10 cellular contexts compared by ENCODE assay signal in the genomic region with DNA sequence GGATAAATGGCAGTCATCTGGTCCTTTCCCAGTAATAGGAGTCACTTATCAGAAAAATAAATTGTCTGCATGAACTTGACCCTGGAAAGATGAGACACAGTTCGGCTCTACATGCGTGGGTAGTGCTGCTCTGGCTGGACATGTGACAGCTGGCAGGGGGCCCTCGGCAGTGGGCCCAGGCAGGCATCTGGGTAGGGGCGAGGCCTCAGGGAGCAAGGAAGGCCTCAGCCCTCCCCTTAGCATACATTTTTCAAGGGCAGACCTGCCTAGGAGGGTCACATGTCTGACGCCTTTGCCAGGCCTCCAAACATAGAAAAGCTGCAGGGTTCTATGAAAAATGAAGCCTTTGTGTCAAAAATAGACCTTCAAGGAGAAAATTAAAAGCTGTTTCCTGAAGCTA. TPM values are rescaled to one million over a fixed set of nuclear protein-coding genes. Genes with fewer than 3 reads are reported as not detected.
DNase-seq lines count a peak whose midpoint lies in the region; ATAC-seq, FAIRE-seq and TF ChIP-seq lines count a peak whose summit lies in the region.
"Had no signal": no experiment of that assay in that cellular context is flagged by ENCODE, and none has a peak within 500 bp of the region (broad histone marks: within the 10 kb centered on the region; RNA-seq: fewer than 3 reads in every experiment).

No MANE protein-coding gene starts in this region.

- H2AFZ ChIP-seq in keratinocyte (ENCODE audit: control insufficient read depth, low read length): peak overlapping the region; percentile 88

- H4K20me1 ChIP-seq in keratinocyte (ENCODE audit: control insufficient read depth, extremely low read depth, insufficient read depth, low read length): no peaks in the 10 kb centered on the region

- H3K27me3 Mint-ChIP-seq in MCF 10A (ENCODE audit: insufficient read depth, unreplicated experiment): no peaks in the 10 kb centered on the region
- H3K27me3 Mint-ChIP-seq: activated naive CD8-positive, alpha-beta T cell had no signal

- H3K4me1 Mint-ChIP-seq in MCF 10A (ENCODE audit: insufficient read depth, unreplicated experiment): peaks cover 15% of the 10 kb centered on the region

- H3K36me3 ChIP-seq in MG63 (no peaks in the 10 kb centered on the region), keratinocyte (ENCODE audit: control insufficient read depth in 2 of 2, extremely low read depth in 1 of 2, insufficient read depth in 2 of 2, low read length in 2 of 2) (no peaks in the 10 kb centered on the region)

- no peaks in the 10 kb centered on the region for H3K79me2 ChIP-seq in keratinocyte (ENCODE audit: control insufficient read depth, insufficient read depth, low read length)

- TF ChIP-seq CTCF in MCF 10A (IDR thresholded peaks at IDR 0.05; ENCODE audit: unreplicated experiment) (no peak), keratinocyte (optimal IDR thresholded peaks at IDR 0.05 in 1 of 3, IDR thresholded peaks at IDR 0.05 in 1 of 3, conservative IDR thresholded peaks at IDR 0.05 in 1 of 3; ENCODE audit: extremely low read depth in 1 of 3, insufficient read depth in 2 of 3, low read length in 3 of 3) (no peak)

- POLR2A ChIA-PET in MCF 10A (lab: Yijun Ruan, JAX): interaction anchor here (0.6 to 3.8 kb wide), 8 partner anchors 11 to 691 kb away, joined by 3 to 28 read pairs (median 4); a partner anchor contains a TSS

- no peaks in the 10 kb centered on the region for H3K9me3 Mint-ChIP-seq in MCF 10A (ENCODE audit: unreplicated experiment)

- ATAC-seq in HG03565 (IDR thresholded peaks at IDR 0.05; ENCODE audit: unreplicated experiment): no peak
- no peak for ATAC-seq in GM19324 (IDR thresholded peaks at IDR 0.05; ENCODE audit: low FRiP score, unreplicated experiment)
- ATAC-seq: mucosa of descending colon had no signal

- dilution Hi-C loops in keratinocyte (cut with MboI; ENCODE audit: extremely low pct_ligation_motif_present, low sequenced_read_pairs): no loop called here

- no peaks in the 10 kb centered on the region for H3K9me1 ChIP-seq in keratinocyte (ENCODE audit: control insufficient read depth, extremely low read depth, insufficient read depth, low read length)

- BruUV-seq in MCF 10A (replicated peaks; lab: Mats Ljungman, UMichigan): no TSS peak

- H3K4me1 ChIP-seq in keratinocyte (ENCODE audit: control insufficient read depth, extremely low read depth, insufficient read depth, low read length): peaks cover 11% of the 10 kb centered on the region

- no peak overlapping the region for H3K4me3 Mint-ChIP-seq in MCF 10A (ENCODE audit: unreplicated experiment)
- H3K4me3 Mint-ChIP-seq: activated naive CD8-positive, alpha-beta T cell had no signal

- CTCF ChIA-PET in MCF 10A (lab: Yijun Ruan, JAX): interaction anchor here (0.7 kb wide), 1 partner anchor 9 kb away, joined by 3 read pairs; no protein-coding TSS in a partner anchor

- intact Hi-C loops in MCF 10A (cut with micrococcal nuclease): no loop called here

- peak overlapping the region; percentile 46 for H3K27ac Mint-ChIP-seq in MCF 10A (ENCODE audit: low read depth, unreplicated experiment)
- H3K27ac Mint-ChIP-seq: activated naive CD8-positive, alpha-beta T cell had no signal

- DNase-seq in MG63: peak; percentile 84
- peak; percentile 51 for DNase-seq in MCF 10A (ENCODE audit: unreplicated experiment)
- DNase-seq in keratinocyte (ENCODE audit: low read depth, low spot score): no peak
- DNase-seq in stromal cell of bone marrow (ENCODE audit: low read depth): peak; percentile 29
- DNase-seq in NCI-H128 (lab: John Stamatoyannopoulos, UW; ENCODE audit: unreplicated experiment): no peak
- DNase-seq in NCI-H2107 (lab: John Stamatoyannopoulos, UW): no peak

- FAIRE-seq in keratinocyte (lab: Jason Lieb, UNC): no peak

- H3K9me3 ChIP-seq in MG63 (no peaks in the 10 kb centered on the region), keratinocyte (ENCODE audit: control insufficient read depth, low read depth, low read length) (no peaks in the 10 kb centered on the region)
- H3K9me3 ChIP-seq: mucosa of descending colon had no signal

- H3K27me3 ChIP-seq in MG63 (no peaks in the 10 kb centered on the region), keratinocyte (ENCODE audit: control insufficient read depth, extremely low read depth, insufficient read depth, low read length) (no peaks in the 10 kb centered on the region)

- H3K36me3 Mint-ChIP-seq in MCF 10A (ENCODE audit: insufficient read depth, unreplicated experiment): no peaks in the 10 kb centered on the region
- H3K36me3 Mint-ChIP-seq: activated naive CD8-positive, alpha-beta T cell had no signal

- no peak overlapping the region for H3K27ac ChIP-seq in keratinocyte (ENCODE audit: control insufficient read depth, insufficient read depth, low read length)

- H3K4me3 ChIP-seq in MG63 (no peak overlapping the region), keratinocyte (ENCODE audit: control insufficient read depth in 2 of 3, extremely low read depth in 1 of 3, insufficient read depth in 2 of 3, low read depth in 1 of 3, low read length in 3 of 3) (no peak overlapping the region)
- H3K4me3 ChIP-seq: mucosa of descending colon had no signal

- peak overlapping the region; percentile 41 for H3K4me2 ChIP-seq in keratinocyte (ENCODE audit: control insufficient read depth, extremely low read depth, insufficient read depth, low read depth, low read length)

- no peak overlapping the region for H3K9ac ChIP-seq in keratinocyte (ENCODE audit: control insufficient read depth, extremely low read depth, insufficient read depth, low read length)

RNA-seq across cellular contexts. Expression of a gene that starts 12.8 kb away (rescaled TPM):
- total RNA-seq in MG63 (2014; rRNA removed; shearing (Covaris generic); ENCODE audit: low replicate concordance): 25.9 and 26.1 TPM in 2 replicates
- 49.2 and 50.8 TPM in 2 replicates for total RNA-seq in MCF 10A (2022)
- 54.2 to 64.1 TPM (median 56.4 TPM) in 3 replicates for polyA plus RNA-seq in keratinocyte
- 50.2 TPM for polyA plus RNA-seq in keratinocyte (2011; ENCODE audit: low read depth)
- 58.2 and 69.3 TPM in 2 replicates for polyA plus RNA-seq in keratinocyte (2011; cell fraction: cytosol; rRNA removed)
- polyA plus RNA-seq in keratinocyte (2011; cell fraction: nucleus; rRNA removed): 46.2 and 48.6 TPM in 2 replicates
- polyA plus RNA-seq in keratinocyte (2012; ENCODE audit: low replicate concordance): 65.0 and 69.0 TPM in 2 replicates
- 85.9 to 97.5 TPM (median 87.4 TPM) in 3 replicates for polyA minus RNA-seq in keratinocyte
- 59.7 TPM for polyA minus RNA-seq in keratinocyte (2011; cell fraction: cytosol; rRNA and poly(A)+ RNA removed)
- polyA minus RNA-seq in keratinocyte (2011; cell fraction: nucleus; rRNA and poly(A)+ RNA removed): 27.5 and 48.1 TPM in 2 replicates

RNA-seq across cellular contexts. Expression of a gene that starts 47.9 kb away (rescaled TPM):
- total RNA-seq in MG63 (2014; rRNA removed; shearing (Covaris generic); ENCODE audit: low replicate concordance): 601 and 1,316 TPM in 2 replicates
- 138 and 159 TPM in 2 replicates for total RNA-seq in MCF 10A (2022)
- 127 to 216 TPM (median 185 TPM) in 3 replicates for polyA plus RNA-seq in keratinocyte
- polyA plus RNA-seq in keratinocyte (2011; ENCODE audit: low read depth): 24.5 TPM
- polyA plus RNA-seq in keratinocyte (2011; cell fraction: cytosol; rRNA removed): 193 and 215 TPM in 2 replicates
- polyA plus RNA-seq in keratinocyte (2011; cell fraction: nucleus; rRNA removed): 116 and 140 TPM in 2 replicates
- 87.6 and 153 TPM in 2 replicates for polyA plus RNA-seq in keratinocyte (2012; ENCODE audit: low replicate concordance)
- 56.4 to 82.9 TPM (median 63.4 TPM) in 3 replicates for polyA minus RNA-seq in keratinocyte
- polyA minus RNA-seq in keratinocyte (2011; cell fraction: cytosol; rRNA and poly(A)+ RNA removed): 46.2 TPM
- 8.3 and 21.6 TPM in 2 replicates for polyA minus RNA-seq in keratinocyte (2011; cell fraction: nucleus; rRNA and poly(A)+ RNA removed)

Comparison
In these comparisons a context has a peak if more than half of its experiments do, and no peak if none do; other contexts are left out.
1. DNase-seq: peak in MG63 (single experiment), MCF 10A (single experiment) and stromal cell of bone marrow (single experiment); none in keratinocyte (single experiment), NCI-H128 (single experiment) and NCI-H2107 (single experiment).